In the genomic region with DNA sequence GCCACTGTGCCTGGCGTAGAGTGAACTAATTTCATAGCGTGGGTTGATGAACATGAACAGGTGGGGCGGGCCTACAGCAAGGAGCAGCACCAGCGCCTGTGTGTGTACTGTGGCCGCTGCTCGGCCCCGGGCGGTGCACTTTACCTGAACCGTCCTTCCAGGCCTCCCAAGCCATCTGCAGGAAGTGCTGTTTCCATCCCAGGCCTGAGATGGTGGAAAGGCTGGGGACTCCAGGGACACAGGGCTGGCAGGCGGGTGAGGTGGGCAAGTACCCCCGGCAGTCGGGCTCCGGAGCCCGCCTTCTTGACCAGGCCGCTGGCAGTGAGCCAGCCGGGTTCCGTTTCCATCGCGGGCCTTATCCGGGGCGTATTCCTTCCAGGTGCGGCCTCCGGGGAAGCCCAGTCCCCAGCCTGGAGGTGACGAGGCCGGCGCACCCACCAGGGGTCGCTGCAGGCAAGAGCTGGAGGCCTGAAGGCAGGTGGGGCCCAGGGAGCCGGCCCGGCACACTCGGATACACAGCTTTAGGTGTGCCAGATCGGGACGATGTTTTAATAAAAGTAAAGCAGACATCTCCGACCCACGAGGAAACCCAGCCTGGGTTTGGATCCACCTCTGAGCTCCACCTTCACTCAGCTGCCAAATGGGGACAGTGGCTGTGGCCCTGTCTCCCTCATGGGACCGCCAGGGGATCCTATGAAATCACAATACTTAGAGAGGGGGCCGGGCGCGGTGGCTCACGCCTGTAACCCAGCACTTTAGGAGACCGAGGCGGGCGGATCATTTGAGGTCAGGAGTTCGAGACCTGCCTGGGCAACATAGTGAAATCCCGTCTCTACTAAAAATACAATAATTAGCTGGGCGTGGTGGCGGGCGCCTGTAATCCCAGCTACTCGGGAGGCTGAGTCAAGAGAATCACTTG, we compare ENCODE assay signal across 8 cellular contexts. TPM values are rescaled to one million over a fixed set of nuclear protein-coding genes. Genes with fewer than 3 reads are reported as not detected.
DNase-seq lines count a peak whose midpoint lies in the region; ATAC-seq and TF ChIP-seq lines count a peak whose summit lies in the region.

No MANE protein-coding gene starts in this region.

- no peak overlapping the region for H3K27ac Mint-ChIP-seq in brain

- DNase-seq in Daoy (ENCODE audit: low read depth) (peak; percentile 82), NB4 (ENCODE audit: low read depth) (peak; percentile 72), UCSD-AML1 (lab: John Stamatoyannopoulos, UW; ENCODE audit: unreplicated experiment) (peak; percentile 74), left lung (peak; percentile 54 to 92)
- peak; percentile 66 to 84 (median 76) for DNase-seq in stimulated activated CD4-positive, alpha-beta T cell treated with anti-CD3 and anti-CD28 coated beads, TNF-alpha, amount 100 ng/mL, for 48 hours (ENCODE audit: low read depth in 3 of 3)

- H3K9me3 Mint-ChIP-seq in brain, result peaks cover 5 to 9% (median 6%) of the 10 kb centered on the region in 5 experiments

- H3K4me1 ChIP-seq in left lung, result peaks cover 0 to 3% of the 10 kb centered on the region in 2 donors

- H3K36me3 Mint-ChIP-seq in brain, result peaks cover 4% of the 10 kb centered on the region

- intact Hi-C loops in left lung (cut with DNase I), result no loop called here

- peaks cover 65% of the 10 kb centered on the region for H3K4me1 Mint-ChIP-seq in brain

- TF ChIP-seq CTCF in NB4 (IDR thresholded peaks at IDR 0.05; ENCODE audit: low read depth, low read length) (peak; percentile 93), brain (conservative IDR thresholded peaks at IDR 0.05) (peak; percentile 73 to 91), left lung (IDR thresholded peaks at IDR 0.05) (peak; percentile 77 to 81)

- H3K27ac ChIP-seq in left lung, result no peak overlapping the region

- H3K9me3 ChIP-seq in left lung, result no peaks in the 10 kb centered on the region

- peaks cover 15% of the 10 kb centered on the region for H3K27me3 Mint-ChIP-seq in brain

- H3K4me3 Mint-ChIP-seq in brain, result no peak overlapping the region

- TF ChIP-seq POLR2A in NB4 (IDR thresholded peaks at IDR 0.05; ENCODE audit: extremely low read depth, insufficient read length), result no peak

- no peak overlapping the region for H3K4me3 ChIP-seq in NB4 (ENCODE audit: low read depth, low read length)
- H3K4me3 ChIP-seq in left lung, result no peak overlapping the region

- H3K27me3 ChIP-seq in left lung, result peaks cover 4 to 73% of the 10 kb centered on the region in 2 donors

- no peaks in the 10 kb centered on the region for H3K36me3 ChIP-seq in left lung

- ATAC-seq in GM21825 (IDR thresholded peaks at IDR 0.05; ENCODE audit: unreplicated experiment) (peak; percentile 73), left lung (peak; percentile 85), HG02571 (IDR thresholded peaks at IDR 0.05; ENCODE audit: unreplicated experiment) (no peak)

RNA-seq across cellular contexts. Expression of a gene that starts 22.7 kb away (rescaled TPM):
- total RNA-seq in Daoy (2014; rRNA removed; shearing (Covaris generic)), result 381 and 427 TPM in 2 replicates
- 113 TPM for polyA plus RNA-seq in brain (ENCODE audit: insufficient read depth, low read depth, low replicate concordance)
- total RNA-seq in left lung, result 100 to 1,000 TPM; 239 to 341 TPM
